ENCODE assay signal across 1 cellular context in the genomic region with DNA sequence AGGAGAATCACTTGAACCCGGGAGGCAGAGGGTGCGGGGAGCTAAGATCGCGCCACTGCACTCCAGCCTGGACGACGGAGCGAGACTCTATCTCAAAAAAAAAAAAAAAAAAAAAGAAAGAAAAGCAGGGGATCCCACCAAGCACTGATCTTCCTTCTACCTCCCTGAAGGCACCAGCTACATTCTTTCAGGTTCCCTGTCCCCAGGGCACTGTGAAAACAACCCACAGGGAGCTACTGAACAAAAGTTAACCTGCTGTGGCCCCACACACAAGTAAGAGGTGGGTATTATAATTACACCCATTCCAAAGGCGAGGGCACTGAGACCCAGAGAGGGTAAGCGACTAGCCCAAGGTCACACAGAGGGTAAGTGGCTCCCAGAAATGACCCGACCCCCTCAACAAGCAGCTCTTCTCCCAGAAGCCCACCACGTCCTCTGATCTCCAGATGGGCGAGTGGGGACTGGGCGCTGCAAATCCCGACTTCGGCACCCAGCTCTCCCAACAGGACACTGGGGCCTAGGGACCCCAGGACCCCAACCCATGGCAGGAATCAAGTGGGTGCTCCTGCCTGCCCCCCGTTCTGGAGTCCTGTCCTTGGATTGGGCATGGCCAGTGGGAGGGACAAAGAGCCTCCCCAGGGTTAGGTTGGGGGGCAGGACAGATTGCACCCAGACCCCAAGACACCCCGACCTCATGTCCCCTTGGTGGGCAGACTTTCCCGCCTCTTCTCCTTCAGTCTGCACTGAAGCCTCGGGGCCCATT.
TF ChIP-seq lines count a peak whose summit lies in the region.

No MANE protein-coding gene starts in this region.

TF ChIP-seq in WTC11, 78 proteins besides CTCF, POLR2A, EP300 and RAD21 (continued from another document):
- TF ChIP-seq, protein P1, sequence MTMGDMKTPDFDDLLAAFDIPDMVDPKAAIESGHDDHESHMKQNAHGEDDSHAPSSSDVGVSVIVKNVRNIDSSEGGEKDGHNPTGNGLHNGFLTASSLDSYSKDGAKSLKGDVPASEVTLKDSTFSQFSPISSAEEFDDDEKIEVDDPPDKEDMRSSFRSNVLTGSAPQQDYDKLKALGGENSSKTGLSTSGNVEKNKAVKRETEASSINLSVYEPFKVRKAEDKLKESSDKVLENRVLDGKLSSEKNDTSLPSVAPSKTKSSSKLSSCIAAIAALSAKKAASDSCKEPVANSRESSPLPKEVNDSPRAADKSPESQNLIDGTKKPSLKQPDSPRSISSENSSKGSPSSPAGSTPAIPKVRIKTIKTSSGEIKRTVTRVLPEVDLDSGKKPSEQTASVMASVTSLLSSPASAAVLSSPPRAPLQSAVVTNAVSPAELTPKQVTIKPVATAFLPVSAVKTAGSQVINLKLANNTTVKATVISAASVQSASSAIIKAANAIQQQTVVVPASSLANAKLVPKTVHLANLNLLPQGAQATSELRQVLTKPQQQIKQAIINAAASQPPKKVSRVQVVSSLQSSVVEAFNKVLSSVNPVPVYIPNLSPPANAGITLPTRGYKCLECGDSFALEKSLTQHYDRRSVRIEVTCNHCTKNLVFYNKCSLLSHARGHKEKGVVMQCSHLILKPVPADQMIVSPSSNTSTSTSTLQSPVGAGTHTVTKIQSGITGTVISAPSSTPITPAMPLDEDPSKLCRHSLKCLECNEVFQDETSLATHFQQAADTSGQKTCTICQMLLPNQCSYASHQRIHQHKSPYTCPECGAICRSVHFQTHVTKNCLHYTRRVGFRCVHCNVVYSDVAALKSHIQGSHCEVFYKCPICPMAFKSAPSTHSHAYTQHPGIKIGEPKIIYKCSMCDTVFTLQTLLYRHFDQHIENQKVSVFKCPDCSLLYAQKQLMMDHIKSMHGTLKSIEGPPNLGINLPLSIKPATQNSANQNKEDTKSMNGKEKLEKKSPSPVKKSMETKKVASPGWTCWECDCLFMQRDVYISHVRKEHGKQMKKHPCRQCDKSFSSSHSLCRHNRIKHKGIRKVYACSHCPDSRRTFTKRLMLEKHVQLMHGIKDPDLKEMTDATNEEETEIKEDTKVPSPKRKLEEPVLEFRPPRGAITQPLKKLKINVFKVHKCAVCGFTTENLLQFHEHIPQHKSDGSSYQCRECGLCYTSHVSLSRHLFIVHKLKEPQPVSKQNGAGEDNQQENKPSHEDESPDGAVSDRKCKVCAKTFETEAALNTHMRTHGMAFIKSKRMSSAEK (CRISPR knock-in tag; IDR thresholded peaks at IDR 0.05; ENCODE audit: borderline replicate concordance): no peak
- TF ChIP-seq, protein P2, sequence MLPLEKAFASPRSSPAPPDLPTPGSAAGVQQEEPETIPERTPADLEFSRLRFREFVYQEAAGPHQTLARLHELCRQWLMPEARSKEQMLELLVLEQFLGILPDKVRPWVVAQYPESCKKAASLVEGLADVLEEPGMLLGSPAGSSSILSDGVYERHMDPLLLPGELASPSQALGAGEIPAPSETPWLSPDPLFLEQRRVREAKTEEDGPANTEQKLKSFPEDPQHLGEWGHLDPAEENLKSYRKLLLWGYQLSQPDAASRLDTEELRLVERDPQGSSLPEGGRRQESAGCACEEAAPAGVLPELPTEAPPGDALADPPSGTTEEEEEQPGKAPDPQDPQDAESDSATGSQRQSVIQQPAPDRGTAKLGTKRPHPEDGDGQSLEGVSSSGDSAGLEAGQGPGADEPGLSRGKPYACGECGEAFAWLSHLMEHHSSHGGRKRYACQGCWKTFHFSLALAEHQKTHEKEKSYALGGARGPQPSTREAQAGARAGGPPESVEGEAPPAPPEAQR (CRISPR knock-in tag; IDR thresholded peaks at IDR 0.05): no peak
- TF ChIP-seq, protein P3, sequence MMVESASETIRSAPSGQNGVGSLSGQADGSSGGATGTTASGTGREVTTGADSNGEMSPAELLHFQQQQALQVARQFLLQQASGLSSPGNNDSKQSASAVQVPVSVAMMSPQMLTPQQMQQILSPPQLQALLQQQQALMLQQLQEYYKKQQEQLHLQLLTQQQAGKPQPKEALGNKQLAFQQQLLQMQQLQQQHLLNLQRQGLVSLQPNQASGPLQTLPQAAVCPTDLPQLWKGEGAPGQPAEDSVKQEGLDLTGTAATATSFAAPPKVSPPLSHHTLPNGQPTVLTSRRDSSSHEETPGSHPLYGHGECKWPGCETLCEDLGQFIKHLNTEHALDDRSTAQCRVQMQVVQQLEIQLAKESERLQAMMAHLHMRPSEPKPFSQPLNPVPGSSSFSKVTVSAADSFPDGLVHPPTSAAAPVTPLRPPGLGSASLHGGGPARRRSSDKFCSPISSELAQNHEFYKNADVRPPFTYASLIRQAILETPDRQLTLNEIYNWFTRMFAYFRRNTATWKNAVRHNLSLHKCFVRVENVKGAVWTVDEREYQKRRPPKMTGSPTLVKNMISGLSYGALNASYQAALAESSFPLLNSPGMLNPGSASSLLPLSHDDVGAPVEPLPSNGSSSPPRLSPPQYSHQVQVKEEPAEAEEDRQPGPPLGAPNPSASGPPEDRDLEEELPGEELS (CRISPR knock-in tag; IDR thresholded peaks at IDR 0.05): no peak
- TF ChIP-seq JUN (CRISPR knock-in tag; IDR thresholded peaks at IDR 0.05) (no peak), ZNF138 (CRISPR knock-in tag; conservative IDR thresholded peaks at IDR 0.05) (no peak), NFYB (CRISPR knock-in tag; conservative IDR thresholded peaks at IDR 0.05; ENCODE audit: low read depth) (no peak), ZNF671 (CRISPR knock-in tag; IDR thresholded peaks at IDR 0.05) (no peak)
- TF ChIP-seq, protein P4, sequence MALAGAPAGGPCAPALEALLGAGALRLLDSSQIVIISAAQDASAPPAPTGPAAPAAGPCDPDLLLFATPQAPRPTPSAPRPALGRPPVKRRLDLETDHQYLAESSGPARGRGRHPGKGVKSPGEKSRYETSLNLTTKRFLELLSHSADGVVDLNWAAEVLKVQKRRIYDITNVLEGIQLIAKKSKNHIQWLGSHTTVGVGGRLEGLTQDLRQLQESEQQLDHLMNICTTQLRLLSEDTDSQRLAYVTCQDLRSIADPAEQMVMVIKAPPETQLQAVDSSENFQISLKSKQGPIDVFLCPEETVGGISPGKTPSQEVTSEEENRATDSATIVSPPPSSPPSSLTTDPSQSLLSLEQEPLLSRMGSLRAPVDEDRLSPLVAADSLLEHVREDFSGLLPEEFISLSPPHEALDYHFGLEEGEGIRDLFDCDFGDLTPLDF (CRISPR knock-in tag; IDR thresholded peaks at IDR 0.05): no peak
- TF ChIP-seq, protein P5, sequence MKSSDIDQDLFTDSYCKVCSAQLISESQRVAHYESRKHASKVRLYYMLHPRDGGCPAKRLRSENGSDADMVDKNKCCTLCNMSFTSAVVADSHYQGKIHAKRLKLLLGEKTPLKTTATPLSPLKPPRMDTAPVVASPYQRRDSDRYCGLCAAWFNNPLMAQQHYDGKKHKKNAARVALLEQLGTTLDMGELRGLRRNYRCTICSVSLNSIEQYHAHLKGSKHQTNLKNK (CRISPR knock-in tag; IDR thresholded peaks at IDR 0.05): no peak
TF ChIP-seq in WTC11: peak in this region for 0.
